In the genomic region with DNA sequence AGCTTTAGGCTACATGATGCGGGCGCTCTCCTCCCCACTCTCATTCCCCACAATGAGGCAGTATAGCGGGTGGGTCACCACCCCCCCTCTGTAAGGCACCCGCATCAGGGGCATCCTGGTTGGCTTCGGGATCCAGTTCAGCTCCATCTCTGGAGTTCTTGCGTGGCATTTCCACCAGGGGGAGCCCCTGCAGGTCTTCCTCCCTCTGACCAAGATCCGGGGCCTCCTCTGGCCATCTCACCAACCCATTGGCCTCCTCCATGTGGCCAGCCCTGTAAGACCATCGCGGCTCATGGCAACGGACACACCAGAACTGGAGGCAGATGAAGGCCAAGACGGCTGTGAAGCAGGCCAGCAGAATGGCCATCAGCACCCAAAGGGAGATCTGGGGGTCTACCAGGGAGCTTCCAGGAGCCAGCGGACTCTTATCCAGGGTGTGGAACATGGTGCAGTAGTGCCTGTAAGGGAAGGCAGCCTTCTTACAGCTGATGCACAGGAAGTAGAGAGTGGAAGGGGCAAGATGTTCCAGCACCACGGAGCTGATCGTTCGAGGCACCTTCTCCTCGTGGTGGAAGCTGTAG, we compare ENCODE assay signal across 8 cellular contexts.
A peak's percentile ranks its signal among the peaks of the same experiment; 100 is the strongest.
DNase-seq lines count a peak whose midpoint lies in the region; ATAC-seq and TF ChIP-seq lines count a peak whose summit lies in the region.

No MANE protein-coding gene starts in this region.

- DNase-seq in COLO829 (ENCODE audit: low spot score) (peak; percentile 56), fibroblast of pulmonary artery (ENCODE audit: low read depth) (peak; percentile 42), DMS153 treated with DMSO at 0.1 percent for 48 hours (lab: John Stamatoyannopoulos, UW; ENCODE audit: unreplicated experiment) (no peak), NCI-H510A treated with DMSO at 0.1 percent for 48 hours (lab: John Stamatoyannopoulos, UW) (no peak), middle frontal gyrus (ENCODE audit: extremely low spot score, low spot score) (no peak)
- DNase-seq in activated CD4-positive, alpha-beta T cell treated with anti-CD3 and anti-CD28 coated beads, Interleukin-2, amount 10 ng/mL, durations not matched to agents 7 days and 5 days: peak; percentile 35
- peak; percentile 59 for DNase-seq in stimulated activated CD4-positive, alpha-beta T cell treated with anti-CD3 and anti-CD28 coated beads, Interleukin-15, amount 100 ng/mL, for 24 hours

- H3K27ac Mint-ChIP-seq in activated CD4-positive, alpha-beta T cell treated with anti-CD3 and anti-CD28 coated beads, Interleukin-2, amount 10 ng/mL, durations not matched to agents 7 days and 5 days: no peak overlapping the region

- ATAC-seq in HG02798 (IDR thresholded peaks at IDR 0.05; ENCODE audit: poor library complexity, unreplicated experiment): peak; percentile 53

- no peaks in the 10 kb centered on the region for H3K9me3 Mint-ChIP-seq in activated CD4-positive, alpha-beta T cell treated with anti-CD3 and anti-CD28 coated beads, Interleukin-2, amount 10 ng/mL, durations not matched to agents 7 days and 5 days

- TF ChIP-seq CTCF in fibroblast of pulmonary artery (IDR thresholded peaks at IDR 0.05; ENCODE audit: low read length, missing control alignments): peak; percentile 57

- CTCF ChIA-PET in activated CD4-positive, alpha-beta T cell treated with anti-CD3 and anti-CD28 coated beads, Interleukin-2, amount 10 ng/mL, durations not matched to agents 7 days and 5 days (lab: Charles Lee): interaction anchor here (0.7 to 5.7 kb wide), 17 partner anchors 8 to 401 kb away, joined by 3 to 26 read pairs (median 4); a partner anchor contains a TSS

- peaks cover 17% of the 10 kb centered on the region for H3K4me1 Mint-ChIP-seq in activated CD4-positive, alpha-beta T cell treated with anti-CD3 and anti-CD28 coated beads, Interleukin-2, amount 10 ng/mL, durations not matched to agents 7 days and 5 days

- no peaks in the 10 kb centered on the region for H3K27me3 Mint-ChIP-seq in activated CD4-positive, alpha-beta T cell treated with anti-CD3 and anti-CD28 coated beads, Interleukin-2, amount 10 ng/mL, durations not matched to agents 7 days and 5 days

- POLR2A ChIA-PET in activated CD4-positive, alpha-beta T cell treated with anti-CD3 and anti-CD28 coated beads, Interleukin-2, amount 10 ng/mL, durations not matched to agents 7 days and 5 days (lab: Charles Lee): no interaction called here

- H3K36me3 Mint-ChIP-seq in activated CD4-positive, alpha-beta T cell treated with anti-CD3 and anti-CD28 coated beads, Interleukin-2, amount 10 ng/mL, durations not matched to agents 7 days and 5 days (ENCODE audit: low read depth): peaks cover 90% of the 10 kb centered on the region

- H3K4me3 ChIP-seq in fibroblast of pulmonary artery (replicated peaks; ENCODE audit: low read depth, low read length): no peak overlapping the region

- no peak overlapping the region for H3K4me3 Mint-ChIP-seq in activated CD4-positive, alpha-beta T cell treated with anti-CD3 and anti-CD28 coated beads, Interleukin-2, amount 10 ng/mL, durations not matched to agents 7 days and 5 days

Comparison
In these comparisons a context has a peak if more than half of its experiments do, and no peak if none do; other contexts are left out.
1. DNase-seq: peak in COLO829 (single experiment), activated CD4-positive, alpha-beta T cell treated with anti-CD3 and anti-CD28 coated beads, Interleukin-2, amount 10 ng/mL, durations not matched to agents 7 days and 5 days (single experiment), fibroblast of pulmonary artery (single experiment) and stimulated activated CD4-positive, alpha-beta T cell treated with anti-CD3 and anti-CD28 coated beads, Interleukin-15, amount 100 ng/mL, for 24 hours (single experiment); none in DMS153 treated with DMSO at 0.1 percent for 48 hours (single experiment), NCI-H510A treated with DMSO at 0.1 percent for 48 hours (single experiment) and middle frontal gyrus (single experiment).